19 cellular contexts compared by ENCODE assay signal in genomic region chr2:145652051-145652450, GRCh38.
"Had no signal": no experiment of that assay in that cellular context is flagged by ENCODE, and none has a peak within 500 bp of the region (broad histone marks: within the 10 kb centered on the region; RNA-seq: fewer than 3 reads in every experiment).

No MANE protein-coding gene starts in this region.

- H3K4me3 ChIP-seq: dorsolateral prefrontal cortex, left ventricle myocardium inferior, thyroid gland had no signal

- H3K36me3 ChIP-seq: left ventricle myocardium inferior, thyroid gland had no signal

- H3K4me1 Mint-ChIP-seq: naive thymus-derived CD4-positive, alpha-beta T cell; T-cell had no signal

- H3K9me3 Mint-ChIP-seq: activated CD4-positive, alpha-beta memory T cell treated with anti-CD3 and anti-CD28 coated beads for 36 hours; activated T-helper 1 cell treated with anti-CD3 and anti-CD28 coated beads, Interleukin-12 subunit alpha, Interleukin-12 subunit beta, Interleukin-2, Interleukin-4 antibody, amounts not matched to agents 30 ng/mL and 10 ng/mL and 1 ng/mL, durations not matched to agents 14 hours and 24 hours and 36 hours had no signal

- H3K27ac Mint-ChIP-seq: activated B cell treated with CpG ODN at 0.5 μM for 24 hours; activated CD4-positive, alpha-beta memory T cell treated with anti-CD3 and anti-CD28 coated beads for 36 hours; activated naive CD8-positive, alpha-beta T cell; activated T-helper 1 cell treated with anti-CD3 and anti-CD28 coated beads, Interleukin-12 subunit alpha, Interleukin-12 subunit beta, Interleukin-2, Interleukin-4 antibody, amounts not matched to agents 30 ng/mL and 10 ng/mL and 1 ng/mL, durations not matched to agents 14 hours and 24 hours and 36 hours; naive thymus-derived CD4-positive, alpha-beta T cell; T-cell had no signal

- H3K9ac ChIP-seq: parathyroid adenoma had no signal

- H3K36me3 Mint-ChIP-seq: activated CD4-positive, alpha-beta memory T cell treated with anti-CD3 and anti-CD28 coated beads for 36 hours; activated naive CD8-positive, alpha-beta T cell; naive thymus-derived CD4-positive, alpha-beta T cell; T-cell had no signal

- H2AFZ ChIP-seq: parathyroid adenoma had no signal

- H3K79me2 ChIP-seq: parathyroid adenoma had no signal

- H3K9me3 ChIP-seq: left ventricle myocardium inferior, thyroid gland had no signal

- DNase-seq: activated B cell treated with CpG ODN at 0.5 μM for 24 hours; activated CD4-positive, alpha-beta memory T cell treated with anti-CD3 and anti-CD28 coated beads for 36 hours; activated CD4-positive, alpha-beta T cell treated with anti-CD3 and anti-CD28 coated beads for 4 hours; activated T-cell treated with anti-CD3 and anti-CD28 coated beads for 4 hours; amygdala; dorsolateral prefrontal cortex; foreskin melanocyte; kidney glomerular epithelial cell; left ventricle myocardium inferior; naive thymus-derived CD4-positive, alpha-beta T cell; stimulated activated CD4-positive, alpha-beta T cell treated with anti-CD3 and anti-CD28 coated beads, Interleukin-12 subunit alpha, Interleukin-12 subunit beta, amount 100 ng/mL, for 4 hours; stimulated activated CD4-positive, alpha-beta T cell treated with anti-CD3 and anti-CD28 coated beads, Interleukin-1b, Interleukin-23, amount 100 ng/mL, for 48 hours; stimulated activated CD8-positive, alpha-beta memory T cell treated with anti-CD3 and anti-CD28 coated beads, Interleukin-4, amount 100 ng/mL, for 48 hours; stimulated activated naive CD4-positive, alpha-beta T cell treated with Interleukin-2 at 50 U/mL for 16 hours; T-cell; thyroid gland had no signal

- H3K27ac ChIP-seq: left ventricle myocardium inferior, parathyroid adenoma, thyroid gland had no signal

- H3K27me3 Mint-ChIP-seq: activated B cell treated with CpG ODN at 0.5 μM for 24 hours; activated CD4-positive, alpha-beta memory T cell treated with anti-CD3 and anti-CD28 coated beads for 36 hours; activated naive CD8-positive, alpha-beta T cell; naive thymus-derived CD4-positive, alpha-beta T cell; T-cell had no signal

- H3K4me3 Mint-ChIP-seq: activated B cell treated with CpG ODN at 0.5 μM for 24 hours; activated CD4-positive, alpha-beta memory T cell treated with anti-CD3 and anti-CD28 coated beads for 36 hours; activated naive CD8-positive, alpha-beta T cell; activated T-helper 1 cell treated with anti-CD3 and anti-CD28 coated beads, Interleukin-12 subunit alpha, Interleukin-12 subunit beta, Interleukin-2, Interleukin-4 antibody, amounts not matched to agents 30 ng/mL and 10 ng/mL and 1 ng/mL, durations not matched to agents 14 hours and 24 hours and 36 hours; naive thymus-derived CD4-positive, alpha-beta T cell; T-cell had no signal

- H3K27me3 ChIP-seq: dorsolateral prefrontal cortex, thyroid gland had no signal
